8 cellular contexts compared by ENCODE assay signal in genomic region chr16:22948603-22949368, GRCh38.
DNase-seq lines count a peak whose midpoint lies in the region; ATAC-seq and TF ChIP-seq lines count a peak whose summit lies in the region.

No MANE protein-coding gene starts in this region.

- no peaks in the 10 kb centered on the region for H3K9me3 Mint-ChIP-seq in activated naive CD8-positive, alpha-beta T cell treated with anti-CD3 and anti-CD28 coated beads, Interleukin-2, amount 50 U/mL, for 24 hours

- CTCF ChIA-PET in HEK293T (lab: Yijun Ruan, JAX) = no interaction called here

- peak; percentile 57 for ATAC-seq in activated naive CD8-positive, alpha-beta T cell treated with anti-CD3 and anti-CD28 coated beads, Interleukin-2, amount 50 U/mL, for 24 hours
- ATAC-seq in right cardiac atrium (peak; percentile 82 to 86), GM21529 (IDR thresholded peaks at IDR 0.05; ENCODE audit: unreplicated experiment) (no peak), HG03135 (IDR thresholded peaks at IDR 0.05; ENCODE audit: unreplicated experiment) (no peak)

- POLR2A ChIA-PET in HEK293T (lab: Yijun Ruan, JAX) = no interaction called here

- no peak overlapping the region for H3K4me3 Mint-ChIP-seq in activated naive CD8-positive, alpha-beta T cell treated with anti-CD3 and anti-CD28 coated beads, Interleukin-2, amount 50 U/mL, for 24 hours

- H3K36me3 ChIP-seq in Peyer's patch = no peaks in the 10 kb centered on the region

- TF ChIP-seq CTCF in Peyer's patch (IDR thresholded peaks at IDR 0.05) = peak; percentile 49 to 65 (median 63)

- H3K4me3 ChIP-seq in Peyer's patch (no peak overlapping the region), right cardiac atrium (ENCODE audit: low read length) (no peak overlapping the region)

- H3K27ac ChIP-seq in Peyer's patch (no peak overlapping the region), right cardiac atrium (ENCODE audit: low read length) (no peak overlapping the region)

- in situ Hi-C loops in Caki2 (cut with HindIII; ENCODE audit: low pct_unique_long_range_greater_than_20kb, low sequenced_read_pairs) = no loop called here

- no peaks in the 10 kb centered on the region for H3K36me3 Mint-ChIP-seq in activated naive CD8-positive, alpha-beta T cell treated with anti-CD3 and anti-CD28 coated beads, Interleukin-2, amount 50 U/mL, for 24 hours (ENCODE audit: low read depth)

- H3K4me1 ChIP-seq in Peyer's patch (peaks cover 0 to 4% (median 0%) of the 10 kb centered on the region in 4 donors), right cardiac atrium (ENCODE audit: control insufficient read depth, insufficient read depth, low read length) (no peaks in the 10 kb centered on the region)

- H3K27me3 Mint-ChIP-seq in activated naive CD8-positive, alpha-beta T cell treated with anti-CD3 and anti-CD28 coated beads, Interleukin-2, amount 50 U/mL, for 24 hours = peaks cover 47% of the 10 kb centered on the region

- intact Hi-C loops in right cardiac atrium (cut with DNase I) = loop anchor here in 2 of 4 donors (5.0 to 10.0 kb wide), 2 partner anchors 51 to 54 kb away; no protein-coding TSS in a partner anchor

- 16% methylated on average over 18 of the region's 18 CpGs for WGBS in right cardiac atrium

- H3K27ac Mint-ChIP-seq in activated naive CD8-positive, alpha-beta T cell treated with anti-CD3 and anti-CD28 coated beads, Interleukin-2, amount 50 U/mL, for 24 hours = no peak overlapping the region

- H3K4me1 Mint-ChIP-seq in activated naive CD8-positive, alpha-beta T cell treated with anti-CD3 and anti-CD28 coated beads, Interleukin-2, amount 50 U/mL, for 24 hours = peaks cover 5% of the 10 kb centered on the region

- TF ChIP-seq POLR2A in Peyer's patch (IDR thresholded peaks at IDR 0.05) = no peak

- peak; percentile 68 for DNase-seq in Caki2 (ENCODE audit: low read depth)
- DNase-seq in HEK293T (ENCODE audit: extremely low spot score) = peak; percentile 82
- DNase-seq in Peyer's patch = peak; percentile 53 to 81 (median 71)
- DNase-seq in activated naive CD8-positive, alpha-beta T cell treated with anti-CD3 and anti-CD28 coated beads, Interleukin-2, amount 50 U/mL, for 24 hours = peak; percentile 62
- DNase-seq in right cardiac atrium = peak; percentile 63 to 83 (median 69)
- peak; percentile 66 for DNase-seq in retina

- peaks cover 0 to 6% of the 10 kb centered on the region in 2 donors for H3K27me3 ChIP-seq in Peyer's patch
- no peaks in the 10 kb centered on the region for H3K27me3 ChIP-seq in right cardiac atrium (ENCODE audit: control insufficient read depth, insufficient read depth)

- H3K9me3 ChIP-seq in Peyer's patch (no peaks in the 10 kb centered on the region), right cardiac atrium (ENCODE audit: control insufficient read depth, low read length) (no peaks in the 10 kb centered on the region)

TF ChIP-seq in HEK293T, 16 proteins besides CTCF, POLR2A, EP300 and RAD21:
- TF ChIP-seq LEF1 (IDR thresholded peaks at IDR 0.05; ENCODE audit: borderline replicate concordance) (no peak), FOXK2 (IDR thresholded peaks at IDR 0.05) (0 out of 2 replicates have a peak, but pooled peaks have one; percentile 36), L3MBTL2 (conservative IDR thresholded peaks at IDR 0.05) (peak; percentile 93)

Comparison
In these comparisons a context has a peak if more than half of its experiments do, and no peak if none do; other contexts are left out.
1. ATAC-seq: peak in activated naive CD8-positive, alpha-beta T cell treated with anti-CD3 and anti-CD28 coated beads, Interleukin-2, amount 50 U/mL, for 24 hours (single experiment) and right cardiac atrium (2 of 2); none in GM21529 (single experiment) and HG03135 (single experiment).
2. Peak in every context shown above with its lines, with median percentiles within 50 percentile points of each other: DNase-seq.